9 cellular contexts compared by ENCODE assay signal in genomic region chr7:101126651-101127459, GRCh38. TPM values are rescaled to one million over a fixed set of nuclear protein-coding genes. Genes with fewer than 3 reads are reported as not detected.
DNase-seq lines count a peak whose midpoint lies in the region; ATAC-seq and FAIRE-seq lines count a peak whose summit lies in the region.
"Had no signal": no experiment of that assay in that cellular context is flagged by ENCODE, and none has a peak within 500 bp of the region (broad histone marks: within the 10 kb centered on the region; RNA-seq: fewer than 3 reads in every experiment).

TSS of gene SERPINE1 (plus strand) at chr7:101127104. CDS start at chr7:101128394, 1,290 bp downstream.

- no peaks in the 10 kb centered on the region for H3K27me3 ChIP-seq in small intestine (ENCODE audit: control insufficient read depth in 2 of 2, insufficient read depth in 2 of 2, low read length in 2 of 2)

- peaks cover 61% of the 10 kb centered on the region for H3K27me3 Mint-ChIP-seq in T-helper 1 cell treated with Interleukin-12 subunit alpha and Interleukin-12 subunit beta and Interleukin-4 antibody, amounts not matched to agents 30 μg/mL and 1 μg/mL, for 36 hours (ENCODE audit: low read depth)

- no peak for FAIRE-seq in small intestine (lab: Jason Lieb, UNC)

- peak within 1 kb of the TSS; percentile 72 for H3K4me3 Mint-ChIP-seq in T-helper 1 cell treated with Interleukin-12 subunit alpha and Interleukin-12 subunit beta and Interleukin-4 antibody, amounts not matched to agents 30 μg/mL and 1 μg/mL, for 36 hours

- H3K9me3 ChIP-seq in small intestine (ENCODE audit: control insufficient read depth, low read depth), result no peaks in the 10 kb centered on the region

- no peaks in the 10 kb centered on the region for H3K4me1 ChIP-seq in small intestine (ENCODE audit: control insufficient read depth in 2 of 2, insufficient read depth in 1 of 2, low read depth in 1 of 2, low read length in 1 of 2)

- peak; percentile 91 for DNase-seq in AG08396 (ENCODE audit: low spot score)
- peak; percentile 86 for DNase-seq in brain pericyte (ENCODE audit: low read depth, low spot score)
- peak; percentile 76 for DNase-seq in iPS-NIHi7 (ENCODE audit: extremely low spot score)
- DNase-seq in small intestine, result peak; percentile 51
- DNase-seq in NCI-H1092 (lab: John Stamatoyannopoulos, UW), result no peak

- peaks cover 32% of the 10 kb centered on the region for H3K4me1 Mint-ChIP-seq in T-helper 1 cell treated with Interleukin-12 subunit alpha and Interleukin-12 subunit beta and Interleukin-4 antibody, amounts not matched to agents 30 μg/mL and 1 μg/mL, for 36 hours (ENCODE audit: low read depth)

- no peaks in the 10 kb centered on the region for H3K36me3 Mint-ChIP-seq in T-helper 1 cell treated with Interleukin-12 subunit alpha and Interleukin-12 subunit beta and Interleukin-4 antibody, amounts not matched to agents 30 μg/mL and 1 μg/mL, for 36 hours (ENCODE audit: low read depth)

- no peak within 1 kb of the TSS for H3K4me3 ChIP-seq in small intestine (ENCODE audit: low read depth in 1 of 2, low read length in 2 of 2)

- peak within 1 kb of the TSS; percentile 22 for H3K27ac Mint-ChIP-seq in T-helper 1 cell treated with Interleukin-12 subunit alpha and Interleukin-12 subunit beta and Interleukin-4 antibody, amounts not matched to agents 30 μg/mL and 1 μg/mL, for 36 hours

- peak within 1 kb of the TSS in 1 of 2 donors; percentile 67 for H3K27ac ChIP-seq in small intestine (ENCODE audit: low read depth in 1 of 2, low read length in 1 of 2)
- H3K27ac ChIP-seq: KMS-11 had no signal

- ATAC-seq in GM18517 (IDR thresholded peaks at IDR 0.05; ENCODE audit: unreplicated experiment), result peak; percentile 49
- peak; percentile 33 for ATAC-seq in HG03520 (IDR thresholded peaks at IDR 0.05; ENCODE audit: unreplicated experiment)

- 6 to 8% (median 7%) methylated on average over 22 of the region's 22 CpGs for WGBS in small intestine, 3 donors

- no peaks in the 10 kb centered on the region for H3K9me3 Mint-ChIP-seq in T-helper 1 cell treated with Interleukin-12 subunit alpha and Interleukin-12 subunit beta and Interleukin-4 antibody, amounts not matched to agents 30 μg/mL and 1 μg/mL, for 36 hours

- no peaks in the 10 kb centered on the region for H3K36me3 ChIP-seq in small intestine (ENCODE audit: control insufficient read depth in 2 of 2, insufficient read depth in 2 of 2, low read length in 2 of 2)

RNA-seq across cellular contexts. Expression of gene SERPINE1, which starts in this region (rescaled TPM):
- 10 to 100 TPM in 1 of 3 donors, 1 to 10 TPM in 2; 2.2 to 35.4 (median 3.2) TPM for polyA plus RNA-seq in small intestine
